ENCODE assay signal across 1 cellular context in genomic region chr1:155017946-155018316, GRCh38.
TF ChIP-seq lines count a peak whose summit lies in the region.

No MANE protein-coding gene starts in this region.

TF ChIP-seq in GM12878, 131 proteins besides CTCF, POLR2A, EP300 and RAD21:
- TF ChIP-seq CBX3 (IDR thresholded peaks at IDR 0.05; ENCODE audit: borderline replicate concordance, low read depth): no peak
- TF ChIP-seq BCLAF1 (IDR thresholded peaks at IDR 0.05): no peak
- TF ChIP-seq YBX1 (IDR thresholded peaks at IDR 0.05): no peak
- no peak for TF ChIP-seq PRDM15 (CRISPR knock-in tag; IDR thresholded peaks at IDR 0.05)
- TF ChIP-seq MTA3 (IDR thresholded peaks at IDR 0.05; ENCODE audit: borderline replicate concordance, low read length): no peak
- TF ChIP-seq CEBPB (IDR thresholded peaks at IDR 0.05; ENCODE audit: borderline replicate concordance in 1 of 2, low read depth in 2 of 2, low read length in 2 of 2): no peak
- TF ChIP-seq KDM1A (IDR thresholded peaks at IDR 0.05; ENCODE audit: borderline replicate concordance): no peak
- TF ChIP-seq GATAD2B (conservative IDR thresholded peaks at IDR 0.05; ENCODE audit: low read depth): no peak
- TF ChIP-seq JUND (IDR thresholded peaks at IDR 0.05; ENCODE audit: low read depth, low read length): no peak
- peak in 1 of 2 experiments; percentile 33; a peak in 1 of 4 replicates for TF ChIP-seq SRF (IDR thresholded peaks at IDR 0.05; ENCODE audit: low read depth in 2 of 2, low read length in 2 of 2)
- no peak for TF ChIP-seq CBX5 (IDR thresholded peaks at IDR 0.05; ENCODE audit: low read depth)
- peak; percentile 39; the same call in 1 of the 2 replicates for TF ChIP-seq ZBTB40 (IDR thresholded peaks at IDR 0.05; ENCODE audit: borderline replicate concordance)
- no peak for TF ChIP-seq STAT3 (IDR thresholded peaks at IDR 0.05; ENCODE audit: low read depth, low read length)
- TF ChIP-seq TCF7 (IDR thresholded peaks at IDR 0.05; ENCODE audit: borderline replicate concordance): no peak
- TF ChIP-seq EGR1 (IDR thresholded peaks at IDR 0.05; ENCODE audit: borderline replicate concordance in 1 of 2, low read depth in 2 of 2, low read length in 2 of 2): no peak
